Comparison of ENCODE assay signal across 1 cellular context in the genomic region with DNA sequence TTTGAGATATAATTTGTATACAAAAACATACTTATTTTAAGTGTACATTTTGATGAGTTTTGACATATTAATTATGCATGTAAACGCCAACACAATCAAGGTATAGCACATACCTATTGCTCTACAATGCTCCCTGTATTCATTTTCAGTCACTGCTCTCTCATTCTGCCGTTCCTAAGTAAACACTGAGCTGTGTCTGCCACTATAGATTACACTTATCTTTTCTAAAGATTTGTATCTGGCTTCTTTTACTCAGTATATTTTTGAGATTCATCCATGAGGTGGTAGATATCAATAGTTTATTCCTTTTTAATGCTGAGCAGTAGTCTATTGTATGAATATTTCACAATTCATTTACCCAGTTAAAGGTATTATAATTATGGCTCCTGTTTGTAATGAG.
A peak's percentile ranks its signal among the peaks of the same experiment; 100 is the strongest.
TF ChIP-seq lines count a peak whose summit lies in the region.

No MANE protein-coding gene starts in this region.

TF ChIP-seq in K562, 482 proteins besides CTCF, POLR2A, EP300 and RAD21:
- TF ChIP-seq POLR3G (IDR thresholded peaks at IDR 0.05; ENCODE audit: extremely low read depth, insufficient read length, insufficient replicate concordance): no peak
- 0 out of 2 replicates have a peak, but pooled peaks have one; percentile 40 for TF ChIP-seq ARID1B (IDR thresholded peaks at IDR 0.05)
- TF ChIP-seq FOXA3 (CRISPR knock-in tag; conservative IDR thresholded peaks at IDR 0.05 in 1 of 2, IDR thresholded peaks at IDR 0.05 in 1 of 2): peak in 1 of 2 experiments; percentile 67; a peak in 2 of 4 replicates
- TF ChIP-seq ZNF695 (CRISPR knock-in tag; IDR thresholded peaks at IDR 0.05): no peak
- TF ChIP-seq CBFA2T3 (IDR thresholded peaks at IDR 0.05): 0 out of 2 replicates have a peak, but pooled peaks have one; percentile 30
